In the genomic region with DNA sequence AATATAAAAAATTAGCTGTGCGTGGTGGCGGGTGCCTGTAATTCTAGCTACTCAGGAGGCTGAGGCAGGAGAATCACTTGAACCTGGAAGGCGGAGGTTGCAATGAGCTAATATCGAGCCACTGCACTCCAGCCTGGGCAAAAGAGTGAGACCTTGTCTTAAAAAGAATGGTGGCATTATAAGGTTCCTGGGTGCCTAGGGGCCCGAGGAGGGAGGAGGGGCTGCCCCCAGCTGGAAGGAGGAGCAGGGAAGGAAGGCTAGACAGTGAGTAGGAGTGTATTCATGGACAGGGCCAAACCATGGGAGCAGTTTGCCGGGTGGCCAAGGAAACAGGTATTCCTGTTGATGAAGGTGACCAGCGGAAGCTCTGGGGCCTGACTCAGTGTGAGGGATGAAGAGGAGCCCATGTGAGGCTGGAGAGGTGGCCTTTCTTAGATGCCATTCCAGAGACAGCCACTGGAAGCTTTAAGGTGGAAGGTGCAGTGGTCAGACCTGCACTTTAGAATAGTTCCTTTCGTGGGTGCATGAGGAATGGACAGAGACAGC, we compare ENCODE assay signal across 13 cellular contexts. TPM values are rescaled to one million over a fixed set of nuclear protein-coding genes. Genes with fewer than 3 reads are reported as not detected.
DNase-seq lines count a peak whose midpoint lies in the region; ATAC-seq, FAIRE-seq and TF ChIP-seq lines count a peak whose summit lies in the region.
"Had no signal": no experiment of that assay in that cellular context is flagged by ENCODE, and none has a peak within 500 bp of the region (broad histone marks: within the 10 kb centered on the region; RNA-seq: fewer than 3 reads in every experiment).

No MANE protein-coding gene starts in this region.

- H3K27me3 ChIP-seq in CD8-positive, alpha-beta memory T cell (ENCODE audit: insufficient read depth, low read length, poor library complexity, severe bottlenecking): no peaks in the 10 kb centered on the region
- H3K27me3 ChIP-seq in right atrium auricular region: no peaks in the 10 kb centered on the region

- POLR2A ChIA-PET in CD8-positive, alpha-beta memory T cell (lab: Charles Lee): no interaction called here
- POLR2A ChIA-PET in RWPE1 (lab: Yijun Ruan, JAX; ENCODE audit: low non-redundant PET): no interaction called here

- no peak overlapping the region for H3K4me3 ChIP-seq in CD8-positive, alpha-beta memory T cell (ENCODE audit: low read length)
- no peak overlapping the region for H3K4me3 ChIP-seq in right atrium auricular region
- H3K4me3 ChIP-seq: PC-9 had no signal

- H3K4me1 ChIP-seq in CD8-positive, alpha-beta memory T cell (ENCODE audit: insufficient read depth, low read length): peaks cover 7% of the 10 kb centered on the region
- H3K4me1 ChIP-seq in right atrium auricular region: peaks cover 0 to 38% of the 10 kb centered on the region in 2 donors

- no peaks in the 10 kb centered on the region for H3K9me3 ChIP-seq in CD8-positive, alpha-beta memory T cell (ENCODE audit: low read length)
- no peaks in the 10 kb centered on the region for H3K9me3 ChIP-seq in right atrium auricular region

- peaks cover 14% of the 10 kb centered on the region for H3K36me3 ChIP-seq in CD8-positive, alpha-beta memory T cell (ENCODE audit: insufficient read depth, low read length)
- H3K36me3 ChIP-seq in right atrium auricular region: peaks cover 29% of the 10 kb centered on the region

- H3K36me3 Mint-ChIP-seq in CD8-positive, alpha-beta memory T cell: peaks cover 0 to 80% (median 16%) of the 10 kb centered on the region in 3 donors

- no peak for TF ChIP-seq CTCF in RWPE1 (conservative IDR thresholded peaks at IDR 0.05; ENCODE audit: low read depth)
- TF ChIP-seq CTCF in right atrium auricular region (IDR thresholded peaks at IDR 0.05): no peak

- no peak for FAIRE-seq in HTR-8/SVneo (lab: Jason Lieb, UNC)
- FAIRE-seq: keratinocyte had no signal

- ATAC-seq in sciatic nerve: no peak
- ATAC-seq in HG03175 (IDR thresholded peaks at IDR 0.05; ENCODE audit: unreplicated experiment): no peak
- no peak for ATAC-seq in HG03108 (IDR thresholded peaks at IDR 0.05; ENCODE audit: unreplicated experiment)

- peaks cover 21 to 38% (median 24%) of the 10 kb centered on the region in 3 donors for H3K4me1 Mint-ChIP-seq in CD8-positive, alpha-beta memory T cell

- CTCF ChIA-PET in CD8-positive, alpha-beta memory T cell (lab: Charles Lee): no interaction called here
- CTCF ChIA-PET in RWPE1 (lab: Yijun Ruan, JAX): interaction anchor here (0.6 kb wide), 1 partner anchor 70 kb away, joined by 4 read pairs; no protein-coding TSS in a partner anchor

- DNase-seq in CD8-positive, alpha-beta memory T cell: no peak
- DNase-seq in RWPE1 (ENCODE audit: low spot score) (no peak), right atrium auricular region (ENCODE audit: low spot score) (no peak), sciatic nerve (ENCODE audit: low spot score) (peak; percentile 43), NCI-H345 (lab: John Stamatoyannopoulos, UW) (no peak), HTR-8/SVneo (ENCODE audit: insufficient read length, low spot score) (no peak)
- DNase-seq: activated CD4-positive, CD25-positive, alpha-beta regulatory T cell treated with anti-CD3 and anti-CD28 coated beads, Interleukin-2, amount 50 U/mL, for 72 hours; DMS 273 treated with DMSO at 0.1 percent for 48 hours; PC-9 had no signal

- H3K9me3 Mint-ChIP-seq in CD8-positive, alpha-beta memory T cell: no peaks in the 10 kb centered on the region

- H3K27me3 Mint-ChIP-seq in CD8-positive, alpha-beta memory T cell: no peaks in the 10 kb centered on the region

- H3K27ac Mint-ChIP-seq in CD8-positive, alpha-beta memory T cell: peak overlapping the region in 7 of 8 donors; percentile 0 to 90 (median 72)

- H3K27ac ChIP-seq in CD8-positive, alpha-beta memory T cell (ENCODE audit: low read depth, low read length): no peak overlapping the region
- peak overlapping the region; percentile 51 for H3K27ac ChIP-seq in RWPE1
- peak overlapping the region; percentile 89 to 91 for H3K27ac ChIP-seq in right atrium auricular region
- H3K27ac ChIP-seq: epithelial cell of prostate, PC-9 had no signal

- intact Hi-C loops in sciatic nerve (cut with DNase I): no loop called here

- no peak overlapping the region for H3K4me3 Mint-ChIP-seq in CD8-positive, alpha-beta memory T cell

RNA-seq across cellular contexts. Expression of a gene that starts 24.2 kb away (rescaled TPM):
- total RNA-seq in CD8-positive, alpha-beta memory T cell: 10 to 100 TPM; 17.7 to 18.2 TPM
- polyA plus RNA-seq in CD8-positive, alpha-beta memory T cell: 27.5 TPM
- total RNA-seq in right atrium auricular region (10 to 100 TPM; 13.1 to 17.8 TPM), sciatic nerve (34.1 TPM)

RNA-seq across cellular contexts. Expression of a gene that starts 32.3 kb away (rescaled TPM):
- 1 to 10 TPM; 2.4 to 2.7 TPM for total RNA-seq in CD8-positive, alpha-beta memory T cell
- 1.2 TPM for polyA plus RNA-seq in CD8-positive, alpha-beta memory T cell
- total RNA-seq in right atrium auricular region (10 to 100 TPM in 1 of 2 donors, 1 to 10 TPM in 1; 6.9 to 14.3 TPM), sciatic nerve (23.7 TPM)

RNA-seq across cellular contexts. Expression of a gene that starts 52.0 kb away (rescaled TPM):
- not detected for total RNA-seq in CD8-positive, alpha-beta memory T cell
- polyA plus RNA-seq in CD8-positive, alpha-beta memory T cell: not detected
- total RNA-seq in right atrium auricular region (1 to 10 TPM; 1.5 to 3.6 TPM), sciatic nerve (not detected)
- total RNA-seq: PC-9 had no signal
- polyA plus RNA-seq: keratinocyte had no signal
